ENCODE assay signal across 27 cellular contexts in genomic region chr2:34848132-34848531, GRCh38.
"Had no signal": no experiment of that assay in that cellular context is flagged by ENCODE, and none has a peak within 500 bp of the region (broad histone marks: within the 10 kb centered on the region; RNA-seq: fewer than 3 reads in every experiment).

No MANE protein-coding gene starts in this region.

- ATAC-seq: activated CD4-positive, CD25-positive, alpha-beta regulatory T cell treated with anti-CD3 and anti-CD28 coated beads, Interleukin-2, amount 50 U/mL, for 24 hours; activated CD8-positive, alpha-beta T cell treated with anti-CD3 and anti-CD28 coated beads for 36 hours; activated T-cell treated with anti-CD3 and anti-CD28 coated beads, Interleukin-2, amount 50 U/mL, for 4 hours; activated T-helper 17 cell treated with anti-CD3 and anti-CD28 coated beads, Interleukin-2, amount 50 U/mL, for 72 hours; effector memory CD8-positive, alpha-beta T cell; T-helper 17 cell had no signal

- H3K27me3 ChIP-seq: brain microvascular endothelial cell, esophagus squamous epithelium had no signal

- H3K9me3 ChIP-seq: esophagus squamous epithelium had no signal

- H3K36me3 ChIP-seq: brain microvascular endothelial cell, esophagus squamous epithelium, WERI-Rb-1 had no signal

- H3K27ac ChIP-seq: brain microvascular endothelial cell, epithelial cell of prostate, esophagus squamous epithelium, WERI-Rb-1 had no signal

- H3K4me1 ChIP-seq: esophagus squamous epithelium had no signal

- DNase-seq: activated B cell treated with CpG ODN at 0.5 μM for 24 hours; activated CD4-positive, alpha-beta T cell treated with anti-CD3 and anti-CD28 coated beads for 48 hours; activated CD4-positive, alpha-beta T cell treated with anti-CD3 and anti-CD28 coated beads, Interleukin-2, amount 50 U/mL, for 1 hour; activated CD4-positive, alpha-beta T cell treated with anti-CD3 and anti-CD28 coated beads, Interleukin-2, amount 50 U/mL, for 48 hours; activated CD8-positive, alpha-beta memory T cell treated with anti-CD3 and anti-CD28 coated beads for 24 hours; activated CD8-positive, alpha-beta T cell treated with anti-CD3 and anti-CD28 coated beads for 36 hours; activated effector memory CD4-positive, alpha-beta T cell treated with Interleukin-2 at 50 U/mL for 16 hours; activated gamma-delta T cell treated with Interleukin-2 at 50 U/mL for 16 hours; activated naive CD4-positive, alpha-beta T cell treated with anti-CD3 and anti-CD28 coated beads, Interleukin-2, amount 50 U/mL, for 16 hours; activated naive CD4-positive, alpha-beta T cell treated with Interleukin-2 at 50 U/mL for 16 hours; activated T-cell treated with anti-CD3 and anti-CD28 coated beads, Interleukin-2, amount 50 U/mL, for 4 hours; amniotic stem cell; anterior cingulate cortex; brain microvascular endothelial cell; cortex of kidney; dermis blood vessel endothelial cell; effector CD4-positive, alpha-beta T cell; effector memory CD8-positive, alpha-beta T cell; esophagus squamous epithelium; foreskin melanocyte; head of caudate nucleus; T-helper 17 cell; T1000; WERI-Rb-1 had no signal

- H3K4me3 ChIP-seq: esophagus squamous epithelium had no signal
